ENCODE assay signal across 10 cellular contexts in genomic region chr12:119036878-119037493, GRCh38. TPM values are rescaled to one million over a fixed set of nuclear protein-coding genes. Genes with fewer than 3 reads are reported as not detected.
A peak's percentile ranks its signal among the peaks of the same experiment; 100 is the strongest.
DNase-seq lines count a peak whose midpoint lies in the region; ATAC-seq and TF ChIP-seq lines count a peak whose summit lies in the region.
"Had no signal": no experiment of that assay in that cellular context is flagged by ENCODE, and none has a peak within 500 bp of the region (broad histone marks: within the 10 kb centered on the region; RNA-seq: fewer than 3 reads in every experiment).

No MANE protein-coding gene starts in this region.

- intact Hi-C loops in ascending aorta (cut with DNase I) = no loop called here

- H3K9me3 ChIP-seq in ascending aorta = no peaks in the 10 kb centered on the region

- H3K27ac ChIP-seq in ascending aorta = no peak overlapping the region
- H3K27ac ChIP-seq: skin epidermis had no signal

- no peaks in the 10 kb centered on the region for H3K36me3 ChIP-seq in ascending aorta

- POLR2A ChIA-PET in activated CD4-positive, alpha-beta T cell treated with anti-CD3 and anti-CD28 coated beads, Interleukin-2, amount 10 ng/mL, durations not matched to agents 7 days and 5 days (lab: Charles Lee) = interaction anchor here (0.7 kb wide), 1 partner anchor 632 kb away, joined by 3 read pairs; no protein-coding TSS in a partner anchor

- no peak overlapping the region for H3K4me3 ChIP-seq in ascending aorta
- H3K4me3 ChIP-seq: skin epidermis had no signal

- H3K27ac Mint-ChIP-seq in activated CD4-positive, alpha-beta T cell treated with anti-CD3 and anti-CD28 coated beads, Interleukin-2, amount 10 ng/mL, durations not matched to agents 7 days and 5 days = no peak overlapping the region
- no peak overlapping the region for H3K27ac Mint-ChIP-seq in mesothelial cell of epicardium
- H3K27ac Mint-ChIP-seq: activated naive CD4-positive, alpha-beta T cell treated with anti-CD3 and anti-CD28 coated beads, Interleukin-2, amount 50 U/mL, for 24 hours had no signal

- H3K4me1 ChIP-seq in ascending aorta = no peaks in the 10 kb centered on the region

- ATAC-seq in HG03175 (IDR thresholded peaks at IDR 0.05; ENCODE audit: unreplicated experiment) (no peak), HG02973 (IDR thresholded peaks at IDR 0.05; ENCODE audit: unreplicated experiment) (no peak)

- in situ Hi-C loops in KBM-7 (cut with MboI; ENCODE audit: low pct_unique_long_range_greater_than_20kb, low sequenced_read_pairs) = no loop called here

- H3K36me3 Mint-ChIP-seq in activated CD4-positive, alpha-beta T cell treated with anti-CD3 and anti-CD28 coated beads, Interleukin-2, amount 10 ng/mL, durations not matched to agents 7 days and 5 days (ENCODE audit: low read depth) = no peaks in the 10 kb centered on the region
- no peaks in the 10 kb centered on the region for H3K36me3 Mint-ChIP-seq in mesothelial cell of epicardium
- H3K36me3 Mint-ChIP-seq: activated naive CD4-positive, alpha-beta T cell treated with anti-CD3 and anti-CD28 coated beads, Interleukin-2, amount 50 U/mL, for 24 hours had no signal

- H3K27me3 ChIP-seq in ascending aorta = no peaks in the 10 kb centered on the region

- H3K4me3 Mint-ChIP-seq in activated CD4-positive, alpha-beta T cell treated with anti-CD3 and anti-CD28 coated beads, Interleukin-2, amount 10 ng/mL, durations not matched to agents 7 days and 5 days = no peak overlapping the region
- H3K4me3 Mint-ChIP-seq in mesothelial cell of epicardium = no peak overlapping the region
- H3K4me3 Mint-ChIP-seq: activated naive CD4-positive, alpha-beta T cell treated with anti-CD3 and anti-CD28 coated beads, Interleukin-2, amount 50 U/mL, for 24 hours had no signal

- peak in 2 of 3 experiments; percentile 12 to 40 for TF ChIP-seq CTCF in ascending aorta (IDR thresholded peaks at IDR 0.05)
- TF ChIP-seq CTCF in mesothelial cell of epicardium (IDR thresholded peaks at IDR 0.05; ENCODE audit: unreplicated experiment) = peak; percentile 87

- no peaks in the 10 kb centered on the region for H3K27me3 Mint-ChIP-seq in activated CD4-positive, alpha-beta T cell treated with anti-CD3 and anti-CD28 coated beads, Interleukin-2, amount 10 ng/mL, durations not matched to agents 7 days and 5 days
- H3K27me3 Mint-ChIP-seq in mesothelial cell of epicardium (ENCODE audit: low read depth) = peaks cover 28% of the 10 kb centered on the region

- peak; percentile 28 for DNase-seq in activated CD4-positive, alpha-beta T cell treated with anti-CD3 and anti-CD28 coated beads, Interleukin-2, amount 10 ng/mL, durations not matched to agents 7 days and 5 days
- no peak for DNase-seq in activated CD4-positive, alpha-beta T cell treated with anti-CD3 and anti-CD28 coated beads for 4 hours
- DNase-seq in KBM-7 = peak; percentile 47
- DNase-seq in ascending aorta (ENCODE audit: low spot score in 2 of 2) = no peak
- no peak for DNase-seq in mesothelial cell of epicardium (ENCODE audit: low spot score in 2 of 2, unreplicated experiment in 2 of 2)
- no peak for DNase-seq in ureter (ENCODE audit: low spot score)

- no peaks in the 10 kb centered on the region for H3K4me1 Mint-ChIP-seq in activated CD4-positive, alpha-beta T cell treated with anti-CD3 and anti-CD28 coated beads, Interleukin-2, amount 10 ng/mL, durations not matched to agents 7 days and 5 days
- H3K4me1 Mint-ChIP-seq in mesothelial cell of epicardium = no peaks in the 10 kb centered on the region
- H3K4me1 Mint-ChIP-seq: activated naive CD4-positive, alpha-beta T cell treated with anti-CD3 and anti-CD28 coated beads, Interleukin-2, amount 50 U/mL, for 24 hours had no signal

- no peaks in the 10 kb centered on the region for H3K9me3 Mint-ChIP-seq in activated CD4-positive, alpha-beta T cell treated with anti-CD3 and anti-CD28 coated beads, Interleukin-2, amount 10 ng/mL, durations not matched to agents 7 days and 5 days
- no peaks in the 10 kb centered on the region for H3K9me3 Mint-ChIP-seq in mesothelial cell of epicardium
- H3K9me3 Mint-ChIP-seq: activated naive CD4-positive, alpha-beta T cell treated with anti-CD3 and anti-CD28 coated beads, Interleukin-2, amount 50 U/mL, for 24 hours had no signal

- CTCF ChIA-PET in activated CD4-positive, alpha-beta T cell treated with anti-CD3 and anti-CD28 coated beads, Interleukin-2, amount 10 ng/mL, durations not matched to agents 7 days and 5 days (lab: Charles Lee) = interaction anchor here (0.7 to 1.3 kb wide), 2 partner anchors 9 to 231 kb away, joined by 3 to 4 read pairs; no protein-coding TSS in a partner anchor

RNA-seq across cellular contexts. Expression of gene SRRM4, which starts 55.6 kb away (rescaled TPM):
- total RNA-seq in activated CD4-positive, alpha-beta T cell treated with anti-CD3 and anti-CD28 coated beads, Interleukin-2, amount 10 ng/mL, durations not matched to agents 7 days and 5 days = not detected
- not detected for total RNA-seq in ascending aorta
- total RNA-seq in mesothelial cell of epicardium = 1.7 to 1.9 TPM (median 1.7 TPM) in 3 replicates
- not detected for total RNA-seq in ureter

Comparison
In these comparisons a context has a peak if more than half of its experiments do, and no peak if none do; other contexts are left out.
1. DNase-seq: peak in activated CD4-positive, alpha-beta T cell treated with anti-CD3 and anti-CD28 coated beads, Interleukin-2, amount 10 ng/mL, durations not matched to agents 7 days and 5 days (single experiment) and KBM-7 (single experiment); none in activated CD4-positive, alpha-beta T cell treated with anti-CD3 and anti-CD28 coated beads for 4 hours (0 of 2), ascending aorta (0 of 2), mesothelial cell of epicardium (0 of 2) and ureter (single experiment).